8 cellular contexts compared by ENCODE assay signal in the genomic region with DNA sequence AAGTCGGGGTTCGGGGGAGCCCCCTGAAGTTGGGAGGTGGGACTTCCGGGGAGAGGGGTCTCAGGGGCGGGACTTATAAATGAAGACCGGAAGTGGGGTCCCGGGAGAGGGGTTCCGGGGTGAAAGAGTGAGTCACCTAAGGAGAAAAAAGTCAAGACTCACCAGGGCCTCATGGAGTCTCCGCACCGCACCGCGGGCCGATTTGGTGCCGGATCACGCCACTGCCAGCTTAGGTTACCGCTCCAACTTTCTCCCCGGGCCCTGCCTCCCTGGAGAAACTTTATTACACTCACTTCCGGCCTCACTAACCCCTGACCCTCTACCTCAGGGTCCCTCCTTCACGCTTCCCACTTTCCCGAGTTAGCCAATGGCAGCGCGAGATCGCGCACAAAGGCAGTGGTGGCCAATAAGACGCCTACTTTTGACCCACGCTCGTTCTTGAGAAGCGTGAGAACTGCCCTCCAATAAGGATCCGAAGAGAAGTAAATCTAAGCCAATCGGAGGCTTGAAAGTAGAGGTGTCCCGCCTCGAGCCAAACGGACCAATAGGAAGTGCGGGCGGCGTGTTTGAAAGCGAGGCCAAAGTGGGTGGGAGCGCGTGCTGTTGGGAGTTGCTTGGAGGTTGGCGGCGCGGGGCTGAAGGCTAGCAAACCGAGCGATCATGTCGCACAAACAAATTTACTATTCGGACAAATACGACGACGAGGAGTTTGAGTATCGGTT. TPM values are rescaled to one million over a fixed set of nuclear protein-coding genes. Genes with fewer than 3 reads are reported as not detected.
A peak's percentile ranks its signal among the peaks of the same experiment; 100 is the strongest.
DNase-seq lines count a peak whose midpoint lies in the region; ATAC-seq and TF ChIP-seq lines count a peak whose summit lies in the region.

CKS1B (plus strand) TSS at position 596 of the 722 bp plus-strand sequence; CDS start at position 661, 65 bp downstream.

- ATAC-seq in HG02852 (IDR thresholded peaks at IDR 0.05; ENCODE audit: unreplicated experiment) (peak; percentile 75), left cardiac atrium (peak; percentile 86 to 90), upper lobe of right lung (peak; percentile 87)

- H3K36me3 ChIP-seq in upper lobe of right lung: peaks cover 5% of the 10 kb centered on the region

- in situ Hi-C loops in GM13977 (cut with MboI; ENCODE audit: low pct_unique_long_range_greater_than_20kb, low sequenced_read_pairs, unreplicated experiment): no loop called here

- peak within 1 kb of the TSS; percentile 93 for H3K27ac ChIP-seq in upper lobe of right lung

- H3K4me3 ChIP-seq in upper lobe of right lung: peak within 1 kb of the TSS; percentile 63

- TF ChIP-seq CTCF in GM13977 (IDR thresholded peaks at IDR 0.05; ENCODE audit: extremely low read depth, insufficient read depth, missing control alignments): no peak
- no peak for TF ChIP-seq CTCF in upper lobe of right lung (IDR thresholded peaks at IDR 0.05)

- H3K9me3 ChIP-seq in upper lobe of right lung: no peaks in the 10 kb centered on the region

- DNase-seq in GM13977 (ENCODE audit: low spot score): peak; percentile 95
- DNase-seq in NCI-H1436 treated with DMSO at 0.1 percent for 48 hours (lab: John Stamatoyannopoulos, UW): peak; percentile 100
- peak; percentile 95 for DNase-seq in T follicular helper cell (ENCODE audit: low read depth)
- peak; percentile 99 for DNase-seq in amniotic stem cell (lab: John Stamatoyannopoulos, UW)
- DNase-seq in left cardiac atrium: peak; percentile 97
- peak; percentile 99 for DNase-seq in posterior vena cava (ENCODE audit: low spot score)
- DNase-seq in upper lobe of right lung: peak; percentile 95

- H3K4me1 ChIP-seq in upper lobe of right lung: peaks cover 41% of the 10 kb centered on the region

- no peaks in the 10 kb centered on the region for H3K27me3 ChIP-seq in upper lobe of right lung

- intact Hi-C loops in left cardiac atrium (cut with DNase I): loop anchor here in 1 of 2 donors (2.0 kb wide), 1 partner anchor 27 kb away; no protein-coding TSS in a partner anchor
- intact Hi-C loops in posterior vena cava (cut with DNase I): no loop called here
- intact Hi-C loops in upper lobe of right lung (cut with DNase I): no loop called here

RNA-seq across cellular contexts. Expression of gene CKS1B, which starts in this region (rescaled TPM):
- total RNA-seq in left cardiac atrium: 10 to 100 TPM; 26.9 to 33.8 TPM
- total RNA-seq in posterior vena cava: 10 to 100 TPM; 22.5 to 23.4 TPM
- total RNA-seq in upper lobe of right lung: 27.0 TPM

Comparison
In these comparisons a context has a peak if more than half of its experiments do, and no peak if none do; other contexts are left out.
1. Peak in every context shown above with its lines: DNase-seq, ATAC-seq, H3K4me3 ChIP-seq and H3K27ac ChIP-seq.